In the genomic region with DNA sequence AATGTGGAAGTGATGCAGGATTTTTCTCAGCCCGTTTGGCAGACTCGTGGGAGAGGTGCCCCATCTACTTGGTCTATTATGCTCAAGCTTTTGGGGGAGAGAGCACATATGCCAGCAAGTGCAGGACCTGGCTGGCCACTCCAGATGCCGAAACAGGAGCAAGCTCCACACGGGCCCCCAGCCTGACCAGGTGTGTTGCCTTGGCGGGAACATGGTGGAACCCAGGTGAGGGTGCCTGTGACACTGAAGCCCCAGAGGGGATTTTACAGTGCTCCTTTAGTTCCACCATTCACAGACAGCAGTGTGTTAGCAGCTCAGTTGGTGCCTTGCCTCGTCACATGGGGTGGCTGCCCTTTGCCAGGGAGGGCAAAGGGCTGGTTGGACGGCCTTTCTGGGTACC, we compare ENCODE assay signal across 21 cellular contexts.
A peak's percentile ranks its signal among the peaks of the same experiment; 100 is the strongest.
DNase-seq lines count a peak whose midpoint lies in the region; ATAC-seq and TF ChIP-seq lines count a peak whose summit lies in the region.
"Had no signal": no experiment of that assay in that cellular context is flagged by ENCODE, and none has a peak within 500 bp of the region (broad histone marks: within the 10 kb centered on the region; RNA-seq: fewer than 3 reads in every experiment).

No MANE protein-coding gene starts in this region.

- H3K27ac Mint-ChIP-seq in chondrocyte (ENCODE audit: unreplicated experiment): no peak overlapping the region
- no peak overlapping the region for H3K27ac Mint-ChIP-seq in stimulated activated memory B cell treated with anti-CD40 and anti-IgM and Interleukin-4, amounts not matched to agents 10 μg/mL and 1 μg/mL and 100 μg/mL, for 72 hours
- H3K27ac Mint-ChIP-seq: CD14-positive monocyte; CD4-positive, alpha-beta memory T cell; CD4-positive, CD25-positive, alpha-beta regulatory T cell; CD8-positive, alpha-beta memory T cell had no signal

- H2BK5ac ChIP-seq in mesenchymal stem cell (ENCODE audit: low read depth, low read length, poor library complexity, severe bottlenecking): peak overlapping the region; percentile 3

- H3K9me3 Mint-ChIP-seq in chondrocyte (ENCODE audit: low read depth): no peaks in the 10 kb centered on the region
- H3K9me3 Mint-ChIP-seq in stimulated activated memory B cell treated with anti-CD40 and anti-IgM and Interleukin-4, amounts not matched to agents 10 μg/mL and 1 μg/mL and 100 μg/mL, for 72 hours: peaks cover 4% of the 10 kb centered on the region

- peaks cover 13% of the 10 kb centered on the region for H3K27me3 Mint-ChIP-seq in chondrocyte (ENCODE audit: low read depth)
- H3K27me3 Mint-ChIP-seq in stimulated activated memory B cell treated with anti-CD40 and anti-IgM and Interleukin-4, amounts not matched to agents 10 μg/mL and 1 μg/mL and 100 μg/mL, for 72 hours: no peaks in the 10 kb centered on the region
- H3K27me3 Mint-ChIP-seq: CD4-positive, alpha-beta memory T cell; CD8-positive, alpha-beta memory T cell had no signal

- H4K8ac ChIP-seq in mesenchymal stem cell (ENCODE audit: low read length): no peak overlapping the region

- H3K4me2 ChIP-seq in mesenchymal stem cell (ENCODE audit: low read length, poor library complexity, severe bottlenecking): no peak overlapping the region
- H3K4me2 ChIP-seq: A549, BLaER1 had no signal

- no peaks in the 10 kb centered on the region for H3K79me1 ChIP-seq in mesenchymal stem cell (replicated peaks; ENCODE audit: low read length, poor library complexity, severe bottlenecking)

- no peak overlapping the region for H3K23ac ChIP-seq in mesenchymal stem cell (ENCODE audit: low read length in 2 of 2)

- in situ Hi-C loops in ACHN (cut with HindIII; ENCODE audit: low pct_ligation_motif_present, low pct_unique_long_range_greater_than_20kb, low sequenced_read_pairs): no loop called here

- 97% methylated on average over 7 of the region's 7 CpGs for WGBS in mesenchymal stem cell
- WGBS in sigmoid colon, 2 donors: 82 to 89% methylated on average over 7 of the region's 7 CpGs
- 91 to 93% (median 91%) methylated on average over 7 of the region's 7 CpGs for WGBS in ovary, 3 donors

- TF ChIP-seq POLR2A in sigmoid colon (IDR thresholded peaks at IDR 0.05) (no peak), ovary (IDR thresholded peaks at IDR 0.05) (no peak), Peyer's patch (IDR thresholded peaks at IDR 0.05) (no peak)

- H3K36me3 ChIP-seq in mesenchymal stem cell (ENCODE audit: control insufficient read depth in 1 of 2, insufficient read depth in 2 of 2, low read depth in 1 of 2, low read length in 2 of 2) (no peaks in the 10 kb centered on the region), sigmoid colon (no peaks in the 10 kb centered on the region), ovary (no peaks in the 10 kb centered on the region), Peyer's patch (no peaks in the 10 kb centered on the region)
- H3K36me3 ChIP-seq: BE2C, BLaER1 had no signal

- H3K4me3 ChIP-seq in mesenchymal stem cell (ENCODE audit: insufficient read depth in 1 of 2, low read depth in 1 of 2, low read length in 2 of 2) (no peak overlapping the region), sigmoid colon (no peak overlapping the region), ovary (no peak overlapping the region), Peyer's patch (no peak overlapping the region)
- H3K4me3 ChIP-seq: A549, BLaER1 had no signal

- intact Hi-C loops in sigmoid colon (cut with DNase I) (no loop called here), ovary (cut with DNase I) (no loop called here)

- peak overlapping the region in 1 of 2 experiments; percentile 39 for H2BK12ac ChIP-seq in mesenchymal stem cell (ENCODE audit: low read length in 2 of 2)

- TF ChIP-seq CTCF in chondrocyte (IDR thresholded peaks at IDR 0.05) (no peak), sigmoid colon (IDR thresholded peaks at IDR 0.05) (no peak), ovary (IDR thresholded peaks at IDR 0.05) (no peak), Peyer's patch (IDR thresholded peaks at IDR 0.05) (no peak)

- no peak overlapping the region for H3K14ac ChIP-seq in mesenchymal stem cell (ENCODE audit: low read length in 2 of 2)

- H3K4me1 Mint-ChIP-seq in chondrocyte (ENCODE audit: low read depth): no peaks in the 10 kb centered on the region
- no peaks in the 10 kb centered on the region for H3K4me1 Mint-ChIP-seq in stimulated activated memory B cell treated with anti-CD40 and anti-IgM and Interleukin-4, amounts not matched to agents 10 μg/mL and 1 μg/mL and 100 μg/mL, for 72 hours
- H3K4me1 Mint-ChIP-seq: CD14-positive monocyte; CD4-positive, alpha-beta memory T cell; CD4-positive, CD25-positive, alpha-beta regulatory T cell; CD8-positive, alpha-beta memory T cell had no signal

- TF ChIP-seq EP300 in sigmoid colon (IDR thresholded peaks at IDR 0.05) (no peak), ovary (IDR thresholded peaks at IDR 0.05) (no peak)

- H3K4me3 Mint-ChIP-seq in chondrocyte (ENCODE audit: unreplicated experiment): no peak overlapping the region
- H3K4me3 Mint-ChIP-seq in stimulated activated memory B cell treated with anti-CD40 and anti-IgM and Interleukin-4, amounts not matched to agents 10 μg/mL and 1 μg/mL and 100 μg/mL, for 72 hours: no peak overlapping the region
- H3K4me3 Mint-ChIP-seq: CD4-positive, alpha-beta memory T cell; CD4-positive, CD25-positive, alpha-beta regulatory T cell; CD8-positive, alpha-beta memory T cell had no signal

- ATAC-seq in stimulated activated memory B cell treated with anti-CD40 and anti-IgM and Interleukin-4, amounts not matched to agents 10 μg/mL and 1 μg/mL and 100 μg/mL, for 72 hours: peak; percentile 48
- ATAC-seq: A549 had no signal

- no peak overlapping the region for H3K4ac ChIP-seq in mesenchymal stem cell (ENCODE audit: low read depth in 1 of 2, low read length in 2 of 2)

- H2BK15ac ChIP-seq in mesenchymal stem cell (ENCODE audit: low read depth, poor library complexity, severe bottlenecking): no peak overlapping the region

- H3K27ac ChIP-seq in mesenchymal stem cell (ENCODE audit: low read length, poor library complexity, severe bottlenecking): no peak overlapping the region
- H3K27ac ChIP-seq in sigmoid colon: no peak overlapping the region
- no peak overlapping the region for H3K27ac ChIP-seq in ovary
- H3K27ac ChIP-seq in Peyer's patch: no peak overlapping the region
- H3K27ac ChIP-seq: 22Rv1, A549, BLaER1 had no signal

- H3K27me3 ChIP-seq in mesenchymal stem cell (ENCODE audit: control insufficient read depth in 1 of 2, insufficient read depth in 1 of 2, low read length in 2 of 2) (no peaks in the 10 kb centered on the region), sigmoid colon (no peaks in the 10 kb centered on the region), ovary (no peaks in the 10 kb centered on the region), Peyer's patch (no peaks in the 10 kb centered on the region)
- H3K27me3 ChIP-seq: BE2C, BLaER1 had no signal

- H3K4me1 ChIP-seq in mesenchymal stem cell (ENCODE audit: control insufficient read depth, insufficient read depth, low read depth, low read length) (no peaks in the 10 kb centered on the region), sigmoid colon (no peaks in the 10 kb centered on the region), ovary (ENCODE audit: insufficient read depth) (no peaks in the 10 kb centered on the region), Peyer's patch (no peaks in the 10 kb centered on the region)
- H3K4me1 ChIP-seq: A549, BE2C, BLaER1 had no signal

- DNase-seq in chondrocyte (ENCODE audit: low spot score) (peak; percentile 66), mesenchymal stem cell (no peak), sigmoid colon (peak; percentile 55), ovary (no peak), Peyer's patch (no peak), DMS114 treated with DMSO at 0.1 percent for 48 hours (lab: John Stamatoyannopoulos, UW; ENCODE audit: unreplicated experiment) (no peak), ACHN (no peak)
- DNase-seq: BE2C; C1 segment of cervical spinal cord; CD4-positive, alpha-beta memory T cell; CD4-positive, CD25-positive, alpha-beta regulatory T cell; COR-L47; DMS 273 treated with DMSO at 0.1 percent for 48 hours; DMS79 treated with DMSO at 0.1 percent for 48 hours; GF-D8 had no signal

- no peak overlapping the region for H3K9ac ChIP-seq in mesenchymal stem cell (ENCODE audit: low read length)
- H3K9ac ChIP-seq: BLaER1 had no signal

- no peak overlapping the region for H2AK5ac ChIP-seq in mesenchymal stem cell (ENCODE audit: low read length, severe bottlenecking)

- peak overlapping the region; percentile 27 for H4K91ac ChIP-seq in mesenchymal stem cell (ENCODE audit: low read length)

- no peak overlapping the region for H2AFZ ChIP-seq in mesenchymal stem cell (ENCODE audit: low read depth, low read length)

- H2BK120ac ChIP-seq in mesenchymal stem cell (ENCODE audit: low read depth, low read length): peak overlapping the region; percentile 34

- no peak overlapping the region for H3K18ac ChIP-seq in mesenchymal stem cell (ENCODE audit: low read depth in 1 of 2, low read length in 2 of 2)

- H3K9me3 ChIP-seq in mesenchymal stem cell (ENCODE audit: control insufficient read depth, low read length) (no peaks in the 10 kb centered on the region), sigmoid colon (no peaks in the 10 kb centered on the region), ovary (no peaks in the 10 kb centered on the region), Peyer's patch (no peaks in the 10 kb centered on the region)
- H3K9me3 ChIP-seq: A549, BE2C, BLaER1 had no signal

- H3K36me3 Mint-ChIP-seq in chondrocyte (ENCODE audit: low read depth): no peaks in the 10 kb centered on the region
- H3K36me3 Mint-ChIP-seq in stimulated activated memory B cell treated with anti-CD40 and anti-IgM and Interleukin-4, amounts not matched to agents 10 μg/mL and 1 μg/mL and 100 μg/mL, for 72 hours: no peaks in the 10 kb centered on the region
- H3K36me3 Mint-ChIP-seq: CD14-positive monocyte; CD4-positive, alpha-beta memory T cell; CD4-positive, CD25-positive, alpha-beta regulatory T cell; CD8-positive, alpha-beta memory T cell had no signal

Comparison
In these comparisons a context has a peak if more than half of its experiments do, and no peak if none do; other contexts are left out.
1. DNase-seq: peak in chondrocyte (single experiment) and sigmoid colon (single experiment); none in mesenchymal stem cell (single experiment), ovary (0 of 5), Peyer's patch (0 of 3), DMS114 treated with DMSO at 0.1 percent for 48 hours (single experiment) and ACHN (single experiment).